In the genomic region with DNA sequence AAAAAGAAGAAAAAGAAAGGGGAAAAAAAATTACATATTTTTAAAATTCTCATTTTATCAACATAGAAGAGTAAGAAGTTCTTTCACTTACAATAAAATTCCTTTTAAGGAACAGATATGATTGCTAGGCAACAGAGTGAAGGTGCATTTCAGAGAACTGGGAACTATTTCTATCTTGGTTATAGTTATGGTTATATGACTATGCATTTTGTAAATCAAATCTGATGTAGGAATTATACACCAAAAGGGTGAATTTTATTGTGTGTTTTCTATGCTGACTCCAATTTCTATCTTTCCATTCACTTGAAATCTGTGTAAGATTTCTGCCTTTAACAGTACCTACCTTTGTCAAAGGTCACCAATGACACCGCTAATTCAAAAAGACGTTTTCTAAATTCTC, we compare ENCODE assay signal across 15 cellular contexts. TPM values are rescaled to one million over a fixed set of nuclear protein-coding genes. Genes with fewer than 3 reads are reported as not detected.
DNase-seq lines count a peak whose midpoint lies in the region; ATAC-seq and TF ChIP-seq lines count a peak whose summit lies in the region.
"Had no signal": no experiment of that assay in that cellular context is flagged by ENCODE, and none has a peak within 500 bp of the region (broad histone marks: within the 10 kb centered on the region; RNA-seq: fewer than 3 reads in every experiment).

No MANE protein-coding gene starts in this region.

- H2AFZ ChIP-seq in GM23338, result no peak overlapping the region

- no peaks in the 10 kb centered on the region for H3K27me3 Mint-ChIP-seq in CD4-positive, alpha-beta memory T cell
- peaks cover 6% of the 10 kb centered on the region for H3K27me3 Mint-ChIP-seq in GM23338 (ENCODE audit: insufficient read depth, low read depth, poor library complexity)
- no peaks in the 10 kb centered on the region for H3K27me3 Mint-ChIP-seq in activated naive CD8-positive, alpha-beta T cell treated with anti-CD3 and anti-CD28 coated beads for 36 hours
- no peaks in the 10 kb centered on the region for H3K27me3 Mint-ChIP-seq in naive thymus-derived CD4-positive, alpha-beta T cell
- H3K27me3 Mint-ChIP-seq in T-helper 2 cell treated with Interferon-gamma antibody and Interleukin-4, amounts not matched to agents 5 μg/mL and 100 μg/mL, for 36 hours (ENCODE audit: low read depth), result no peaks in the 10 kb centered on the region

- POLR2A ChIA-PET in CD4-positive, alpha-beta memory T cell (lab: Charles Lee; ENCODE audit: partially characterized antibody), result interaction anchor here (2.7 kb wide), 1 partner anchor 12 kb away, joined by 16 read pairs; no protein-coding TSS in a partner anchor
- POLR2A ChIA-PET in naive thymus-derived CD4-positive, alpha-beta T cell (lab: Charles Lee), result no interaction called here

- ATAC-seq in GM23338, result no peak
- ATAC-seq in naive thymus-derived CD4-positive, alpha-beta T cell, result no peak
- no peak for ATAC-seq in HG02973 (IDR thresholded peaks at IDR 0.05; ENCODE audit: unreplicated experiment)

- no peaks in the 10 kb centered on the region for H3K9me2 ChIP-seq in GM23338 (ENCODE audit: insufficient read depth)

- no peak overlapping the region for H4K8ac ChIP-seq in mesendoderm (ENCODE audit: low read depth, low read length)

- H3K27ac ChIP-seq in CD4-positive, alpha-beta memory T cell (ENCODE audit: low read depth, low read length), result no peak overlapping the region
- H3K27ac ChIP-seq in GM23338 (ENCODE audit: low read depth) (peak overlapping the region; percentile 76; the same call in 1 of the 2 replicates), mesendoderm (ENCODE audit: low read depth, low read length) (no peak overlapping the region)
- peak overlapping the region; percentile 22 for H3K27ac ChIP-seq in naive thymus-derived CD4-positive, alpha-beta T cell (ENCODE audit: low read depth, low read length)
- H3K27ac ChIP-seq: tibial artery had no signal

- CTCF ChIA-PET in CD4-positive, alpha-beta memory T cell (lab: Charles Lee; ENCODE audit: partially characterized antibody), result no interaction called here
- CTCF ChIA-PET in naive thymus-derived CD4-positive, alpha-beta T cell (lab: Charles Lee), result interaction anchor here (1.8 kb wide), 1 partner anchor 13 kb away, joined by 6 read pairs; no protein-coding TSS in a partner anchor

- H3K36me3 ChIP-seq in CD4-positive, alpha-beta memory T cell (ENCODE audit: insufficient read depth, low read length), result peaks cover 49% of the 10 kb centered on the region
- H3K36me3 ChIP-seq in GM23338 (ENCODE audit: insufficient read depth) (peaks cover 75% of the 10 kb centered on the region), mesendoderm (ENCODE audit: control insufficient read depth, insufficient read depth, low read length) (peaks cover 5% of the 10 kb centered on the region)
- H3K36me3 ChIP-seq in naive thymus-derived CD4-positive, alpha-beta T cell (ENCODE audit: control insufficient read depth in 2 of 3, insufficient read depth in 3 of 3, low read length in 3 of 3), result peaks cover 5 to 46% (median 24%) of the 10 kb centered on the region in 3 experiments

- no CpG with 5 or more reads among the region's 2 CpGs for WGBS in mesendoderm (ENCODE audit: extremely low coverage, insufficient coverage, low lambda C conversion rate)

- H3K4me3 ChIP-seq in CD4-positive, alpha-beta memory T cell (ENCODE audit: low read length in 2 of 2), result no peak overlapping the region
- H3K4me3 ChIP-seq in GM23338 (no peak overlapping the region), mesendoderm (ENCODE audit: low read length) (no peak overlapping the region)
- no peak overlapping the region for H3K4me3 ChIP-seq in naive thymus-derived CD4-positive, alpha-beta T cell (ENCODE audit: low read length)
- H3K4me3 ChIP-seq: tibial artery had no signal

- no peak overlapping the region for H3K4ac ChIP-seq in mesendoderm (ENCODE audit: low read depth, low read length)

- H3K79me2 ChIP-seq in GM23338 (replicated peaks; ENCODE audit: insufficient read depth) (peaks cover 100% of the 10 kb centered on the region), mesendoderm (ENCODE audit: control insufficient read depth, insufficient read depth, low read length) (peaks cover 66% of the 10 kb centered on the region)

- H4K20me1 ChIP-seq in GM23338 (replicated peaks; ENCODE audit: insufficient read depth), result peaks cover 98% of the 10 kb centered on the region

- intact Hi-C loops in CD4-positive, alpha-beta memory T cell (cut with micrococcal nuclease), result loop anchor here (10.0 kb wide), 1 partner anchor 46 kb away; the partner anchor contains the start of gene HNRNPC
- intact Hi-C loops in naive thymus-derived CD4-positive, alpha-beta T cell (cut with micrococcal nuclease), result loop anchor here in 1 of 2 donors (10.0 kb wide), 1 partner anchor 46 kb away; the partner anchor contains the start of gene HNRNPC

- peaks cover 51 to 91% (median 69%) of the 10 kb centered on the region in 4 donors for H3K4me1 Mint-ChIP-seq in CD4-positive, alpha-beta memory T cell
- H3K4me1 Mint-ChIP-seq in GM23338, result peaks cover 50% of the 10 kb centered on the region
- H3K4me1 Mint-ChIP-seq in activated naive CD8-positive, alpha-beta T cell treated with anti-CD3 and anti-CD28 coated beads for 36 hours, result peaks cover 72% of the 10 kb centered on the region
- peaks cover 56 to 91% (median 76%) of the 10 kb centered on the region in 7 donors for H3K4me1 Mint-ChIP-seq in naive thymus-derived CD4-positive, alpha-beta T cell
- peaks cover 58% of the 10 kb centered on the region for H3K4me1 Mint-ChIP-seq in T-helper 2 cell treated with Interferon-gamma antibody and Interleukin-4, amounts not matched to agents 5 μg/mL and 100 μg/mL, for 36 hours (ENCODE audit: low read depth)

- no peak overlapping the region for H2BK5ac ChIP-seq in mesendoderm (ENCODE audit: low read length)

- no peak overlapping the region for H3K9ac ChIP-seq in mesendoderm (ENCODE audit: low read length)

- peaks cover 50 to 84% of the 10 kb centered on the region in 2 donors for H3K36me3 Mint-ChIP-seq in CD4-positive, alpha-beta memory T cell
- peaks cover 94% of the 10 kb centered on the region for H3K36me3 Mint-ChIP-seq in GM23338 (ENCODE audit: low read depth)
- H3K36me3 Mint-ChIP-seq in activated naive CD8-positive, alpha-beta T cell treated with anti-CD3 and anti-CD28 coated beads for 36 hours, result peaks cover 70% of the 10 kb centered on the region
- peaks cover 15 to 51% (median 23%) of the 10 kb centered on the region in 5 donors for H3K36me3 Mint-ChIP-seq in naive thymus-derived CD4-positive, alpha-beta T cell
- H3K36me3 Mint-ChIP-seq in T-helper 2 cell treated with Interferon-gamma antibody and Interleukin-4, amounts not matched to agents 5 μg/mL and 100 μg/mL, for 36 hours (ENCODE audit: low read depth), result peaks cover 69% of the 10 kb centered on the region

- H3K23ac ChIP-seq in mesendoderm (ENCODE audit: low read length), result no peak overlapping the region

- no peak overlapping the region for H4K5ac ChIP-seq in mesendoderm (ENCODE audit: low read length)

- H2BK120ac ChIP-seq in mesendoderm (ENCODE audit: low read depth, low read length), result no peak overlapping the region

- H3F3A ChIP-seq in GM23338 (replicated peaks; ENCODE audit: low read depth), result peaks cover 32% of the 10 kb centered on the region

- no peak for DNase-seq in CD4-positive, alpha-beta memory T cell
- no peak for DNase-seq in GM23338 (ENCODE audit: low spot score)
- no peak for DNase-seq in activated naive CD8-positive, alpha-beta T cell treated with anti-CD3 and anti-CD28 coated beads for 36 hours
- no peak for DNase-seq in naive thymus-derived CD4-positive, alpha-beta T cell
- no peak for DNase-seq in T-helper 2 cell treated with Interferon-gamma antibody and Interleukin-4, amounts not matched to agents 5 μg/mL and 100 μg/mL, for 36 hours (ENCODE audit: low spot score)
- no peak for DNase-seq in mesendoderm
- DNase-seq: activated CD4-positive, alpha-beta T cell treated with anti-CD3 and anti-CD28 coated beads, Interleukin-2, amount 50 U/mL, for 48 hours; cerebellar nuclear complex; COR-L47; GDM1; NCI-H2029 treated with DMSO at 0.1 percent for 48 hours; NCI-H69; T-helper 9 cell; tibial artery had no signal

- no peaks in the 10 kb centered on the region for H3K9me3 Mint-ChIP-seq in CD4-positive, alpha-beta memory T cell
- no peaks in the 10 kb centered on the region; the same call in 2 of the 3 replicates for H3K9me3 Mint-ChIP-seq in GM23338
- H3K9me3 Mint-ChIP-seq in activated naive CD8-positive, alpha-beta T cell treated with anti-CD3 and anti-CD28 coated beads for 36 hours, result no peaks in the 10 kb centered on the region
- H3K9me3 Mint-ChIP-seq in naive thymus-derived CD4-positive, alpha-beta T cell, result no peaks in the 10 kb centered on the region
- H3K9me3 Mint-ChIP-seq in T-helper 2 cell treated with Interferon-gamma antibody and Interleukin-4, amounts not matched to agents 5 μg/mL and 100 μg/mL, for 36 hours, result no peaks in the 10 kb centered on the region

- no peaks in the 10 kb centered on the region for H3K27me3 ChIP-seq in CD4-positive, alpha-beta memory T cell (ENCODE audit: insufficient read depth, low read length)
- no peaks in the 10 kb centered on the region for H3K27me3 ChIP-seq in GM23338 (ENCODE audit: insufficient read depth)
- no peaks in the 10 kb centered on the region for H3K27me3 ChIP-seq in naive thymus-derived CD4-positive, alpha-beta T cell (ENCODE audit: control insufficient read depth in 2 of 2, insufficient read depth in 2 of 2, low read length in 2 of 2)
- no peaks in the 10 kb centered on the region for H3K27me3 ChIP-seq in mesendoderm (ENCODE audit: insufficient read depth, low read length, poor library complexity)
- H3K27me3 ChIP-seq: tibial artery had no signal

- H3K18ac ChIP-seq in mesendoderm (ENCODE audit: low read length), result no peak overlapping the region

- peaks cover 11% of the 10 kb centered on the region for H3K79me1 ChIP-seq in mesendoderm (ENCODE audit: low read length)

- peak overlapping the region in 6 of 7 donors; percentile 45 to 87 (median 79) for H3K27ac Mint-ChIP-seq in CD4-positive, alpha-beta memory T cell
- peak overlapping the region; percentile 7; the same call in 1 of the 2 replicates for H3K27ac Mint-ChIP-seq in GM23338
- H3K27ac Mint-ChIP-seq in activated naive CD8-positive, alpha-beta T cell treated with anti-CD3 and anti-CD28 coated beads for 36 hours, result peak overlapping the region; percentile 60
- peak overlapping the region; percentile 2 to 96 (median 75) for H3K27ac Mint-ChIP-seq in naive thymus-derived CD4-positive, alpha-beta T cell
- H3K27ac Mint-ChIP-seq in T-helper 2 cell treated with Interferon-gamma antibody and Interleukin-4, amounts not matched to agents 5 μg/mL and 100 μg/mL, for 36 hours, result no peak overlapping the region

- no peak overlapping the region for H2BK15ac ChIP-seq in mesendoderm (replicated peaks; ENCODE audit: low read depth)

- no peak overlapping the region for H3K56ac ChIP-seq in mesendoderm (ENCODE audit: low read length)

- no peaks in the 10 kb centered on the region for H3K9me3 ChIP-seq in CD4-positive, alpha-beta memory T cell (ENCODE audit: control insufficient read depth in 1 of 2, low read length in 2 of 2)
- no peaks in the 10 kb centered on the region for H3K9me3 ChIP-seq in naive thymus-derived CD4-positive, alpha-beta T cell (ENCODE audit: control insufficient read depth in 2 of 3, low read length in 3 of 3)
- H3K9me3 ChIP-seq: tibial artery had no signal

- TF ChIP-seq CTCF in GM23338 (conservative IDR thresholded peaks at IDR 0.05; ENCODE audit: low read depth in 2 of 2), result no peak

- H3K4me2 ChIP-seq in GM23338 (no peak overlapping the region), mesendoderm (ENCODE audit: low read length) (no peak overlapping the region)

- H3K4me1 ChIP-seq in CD4-positive, alpha-beta memory T cell (ENCODE audit: insufficient read depth, low read length), result peaks cover 100% of the 10 kb centered on the region
- H3K4me1 ChIP-seq in GM23338 (ENCODE audit: insufficient read depth), result peaks cover 26% of the 10 kb centered on the region
- peaks cover 48 to 52% of the 10 kb centered on the region in 2 donors for H3K4me1 ChIP-seq in naive thymus-derived CD4-positive, alpha-beta T cell (ENCODE audit: control insufficient read depth in 2 of 2, insufficient read depth in 2 of 2, low read length in 2 of 2)
- H3K4me1 ChIP-seq in mesendoderm (ENCODE audit: control insufficient read depth, low read depth, low read length), result no peaks in the 10 kb centered on the region

- H2AK5ac ChIP-seq in mesendoderm (ENCODE audit: low read length), result no peak overlapping the region

- peak overlapping the region in 2 of 8 donors; percentile 13 to 45 for H3K4me3 Mint-ChIP-seq in CD4-positive, alpha-beta memory T cell
- no peak overlapping the region for H3K4me3 Mint-ChIP-seq in GM23338
- H3K4me3 Mint-ChIP-seq in activated naive CD8-positive, alpha-beta T cell treated with anti-CD3 and anti-CD28 coated beads for 36 hours, result no peak overlapping the region
- H3K4me3 Mint-ChIP-seq in naive thymus-derived CD4-positive, alpha-beta T cell, result peak overlapping the region in 4 of 10 donors; percentile 6 to 49 (median 15)
- H3K4me3 Mint-ChIP-seq in T-helper 2 cell treated with Interferon-gamma antibody and Interleukin-4, amounts not matched to agents 5 μg/mL and 100 μg/mL, for 36 hours, result no peak overlapping the region

RNA-seq across cellular contexts. Expression of gene HNRNPC, which starts 50.1 kb away (rescaled TPM):
- 100 to 1,000 TPM; 538 to 539 TPM for total RNA-seq in CD4-positive, alpha-beta memory T cell
- 1,000 to 10,000 TPM in 1 of 2 donors, 100 to 1,000 TPM in 1; 705 to 1,178 TPM for polyA plus RNA-seq in CD4-positive, alpha-beta memory T cell
- total RNA-seq in GM23338 (2014; rRNA removed; shearing (Covaris generic)), result 1,259 and 1,323 TPM in 2 replicates
- 1,257 and 1,296 TPM in 2 replicates for polyA plus RNA-seq in GM23338 (2016; fragmentation: Nextera tagmentation; extraction: Ambion mirVana)
- total RNA-seq in activated naive CD8-positive, alpha-beta T cell treated with anti-CD3 and anti-CD28 coated beads for 36 hours, result 1,000 to 10,000 TPM; 1,256 to 1,302 TPM
- 100 to 1,000 TPM; 469 to 687 (median 532) TPM for total RNA-seq in naive thymus-derived CD4-positive, alpha-beta T cell
- polyA plus RNA-seq in naive thymus-derived CD4-positive, alpha-beta T cell, result 100 to 1,000 TPM; 842 to 895 TPM
- 1,460 TPM for polyA plus RNA-seq in mesendoderm (2013, experiment 1 of 2)
- polyA plus RNA-seq in mesendoderm (2013, experiment 2 of 2), result 1,374 TPM

Comparison
In these comparisons a context has a peak if more than half of its experiments do, and no peak if none do; other contexts are left out.
1. H3K27ac ChIP-seq: peak in GM23338 (single experiment) and naive thymus-derived CD4-positive, alpha-beta T cell (single experiment); none in CD4-positive, alpha-beta memory T cell (single experiment) and mesendoderm (single experiment).